Comparison of ENCODE assay signal across 8 cellular contexts in the genomic region with DNA sequence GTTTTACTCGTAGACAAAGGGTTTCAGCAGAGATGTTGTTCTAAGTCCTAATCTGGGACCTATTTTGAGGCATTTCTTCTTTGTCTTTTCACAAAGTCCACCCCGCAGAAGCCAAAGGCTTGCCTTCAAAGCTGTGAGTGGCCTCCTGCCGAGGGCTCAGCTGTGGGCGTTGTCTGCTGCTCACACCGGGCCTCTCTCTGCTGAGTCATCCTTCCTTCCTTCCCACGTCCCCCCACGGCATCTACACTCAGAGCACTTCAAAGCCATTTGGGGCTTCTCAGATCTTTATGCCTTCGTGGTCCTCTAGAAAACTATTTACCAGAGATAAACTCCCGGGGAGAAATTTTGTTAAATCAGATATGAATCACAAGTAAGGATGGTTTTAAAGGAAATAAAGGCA.
DNase-seq lines count a peak whose midpoint lies in the region; ATAC-seq and TF ChIP-seq lines count a peak whose summit lies in the region.

No MANE protein-coding gene starts in this region.

- H3K4me3 Mint-ChIP-seq in T-helper 17 cell = peak overlapping the region; percentile 50
- H3K4me3 Mint-ChIP-seq in naive thymus-derived CD4-positive, alpha-beta T cell = peak overlapping the region in 1 of 10 donors; percentile 57

- no peak overlapping the region for H3K9ac ChIP-seq in adipocyte (ENCODE audit: low read length)

- no peaks in the 10 kb centered on the region for H3K36me3 Mint-ChIP-seq in T-helper 17 cell (ENCODE audit: low read depth)
- H3K36me3 Mint-ChIP-seq in naive thymus-derived CD4-positive, alpha-beta T cell = no peaks in the 10 kb centered on the region

- H3K27me3 ChIP-seq in heart left ventricle (no peaks in the 10 kb centered on the region), adipocyte (replicated peaks; ENCODE audit: control insufficient read depth, insufficient read depth, low read length) (peaks cover under 1% of the 10 kb centered on the region)
- no peaks in the 10 kb centered on the region for H3K27me3 ChIP-seq in naive thymus-derived CD4-positive, alpha-beta T cell (ENCODE audit: control insufficient read depth in 2 of 2, insufficient read depth in 2 of 2, low read length in 2 of 2)

- H3K36me3 ChIP-seq in heart left ventricle = no peaks in the 10 kb centered on the region
- H3K36me3 ChIP-seq in adipocyte (ENCODE audit: control insufficient read depth, insufficient read depth, low read length, severe bottlenecking) = no peaks in the 10 kb centered on the region
- no peaks in the 10 kb centered on the region for H3K36me3 ChIP-seq in naive thymus-derived CD4-positive, alpha-beta T cell (ENCODE audit: control insufficient read depth in 2 of 3, insufficient read depth in 3 of 3, low read length in 3 of 3)

- no peak for TF ChIP-seq POLR2A in heart left ventricle (IDR thresholded peaks at IDR 0.05)

- ATAC-seq in heart left ventricle (peak in 3 of 4 donors; percentile 46 to 63 (median 54)), Right ventricle myocardium superior (ENCODE audit: poor library complexity) (no peak), HG03571 (IDR thresholded peaks at IDR 0.05; ENCODE audit: unreplicated experiment) (peak; percentile 28), T-helper 17 cell (peak; percentile 65)
- ATAC-seq in naive thymus-derived CD4-positive, alpha-beta T cell = peak; percentile 57

- H3K27me3 Mint-ChIP-seq in T-helper 17 cell = no peaks in the 10 kb centered on the region
- peaks cover 0 to 3% (median 0%) of the 10 kb centered on the region in 5 donors for H3K27me3 Mint-ChIP-seq in naive thymus-derived CD4-positive, alpha-beta T cell

- 33 to 53% (median 41%) methylated on average over 9 of the region's 9 CpGs for WGBS in heart left ventricle, 4 donors

- CTCF ChIA-PET in naive thymus-derived CD4-positive, alpha-beta T cell (lab: Charles Lee) = interaction anchor here (0.7 to 0.9 kb wide), 3 partner anchors 91 to 1822 kb away, joined by 3 to 4 read pairs (median 3); no protein-coding TSS in a partner anchor

- no peaks in the 10 kb centered on the region for H3K9me3 ChIP-seq in heart left ventricle
- H3K9me3 ChIP-seq in T-helper 17 cell (ENCODE audit: control insufficient read depth, low read length, poor library complexity, severe bottlenecking) = no peaks in the 10 kb centered on the region
- H3K9me3 ChIP-seq in adipocyte (ENCODE audit: control insufficient read depth, low read length) = no peaks in the 10 kb centered on the region
- no peaks in the 10 kb centered on the region for H3K9me3 ChIP-seq in naive thymus-derived CD4-positive, alpha-beta T cell (ENCODE audit: control insufficient read depth in 2 of 3, low read length in 3 of 3)

- POLR2A ChIA-PET in naive thymus-derived CD4-positive, alpha-beta T cell (lab: Charles Lee) = no interaction called here

- DNase-seq in heart left ventricle (peak in 3 of 5 donors; percentile 31 to 63 (median 62)), Right ventricle myocardium superior (no peak), T-helper 17 cell (peak; percentile 7 to 32 (median 30)), adipocyte (ENCODE audit: low read depth) (peak; percentile 77), DMS153 (lab: John Stamatoyannopoulos, UW) (no peak), cerebellum (ENCODE audit: low spot score) (no peak)
- DNase-seq in naive thymus-derived CD4-positive, alpha-beta T cell = peak in 1 of 9 donors; percentile 72

- H3K4me1 ChIP-seq in heart left ventricle = peaks cover 0 to 31% (median 2%) of the 10 kb centered on the region in 12 donors
- H3K4me1 ChIP-seq in adipocyte (ENCODE audit: control insufficient read depth, insufficient read depth, low read length) = no peaks in the 10 kb centered on the region
- peaks cover 0 to 11% of the 10 kb centered on the region in 2 donors for H3K4me1 ChIP-seq in naive thymus-derived CD4-positive, alpha-beta T cell (ENCODE audit: control insufficient read depth in 2 of 2, insufficient read depth in 2 of 2, low read length in 2 of 2)

- no peak overlapping the region for H3K4me3 ChIP-seq in heart left ventricle
- H3K4me3 ChIP-seq in adipocyte (ENCODE audit: low read length) = no peak overlapping the region
- H3K4me3 ChIP-seq in naive thymus-derived CD4-positive, alpha-beta T cell (ENCODE audit: low read length) = no peak overlapping the region

- intact Hi-C loops in heart left ventricle (cut with DNase I) = loop anchor here in 9 of 10 donors (5.0 to 10.0 kb wide), 8 partner anchors 1092 to 1825 kb away; no protein-coding TSS in a partner anchor
- intact Hi-C loops in Right ventricle myocardium superior (cut with DNase I) = loop anchor here (10.0 kb wide), 1 partner anchor 1815 kb away; no protein-coding TSS in a partner anchor
- intact Hi-C loops in naive thymus-derived CD4-positive, alpha-beta T cell (cut with micrococcal nuclease) = loop anchor here (2.0 to 10.0 kb wide), 4 partner anchors 627 to 1495 kb away; partner anchors contain the start of gene NEDD1 (in 2 of the 2)

- TF ChIP-seq CTCF in heart left ventricle (IDR thresholded peaks at IDR 0.05) = no peak

- peak overlapping the region; percentile 39 for H3K27ac Mint-ChIP-seq in T-helper 17 cell
- peak overlapping the region in 2 of 9 donors; percentile 4 to 71 for H3K27ac Mint-ChIP-seq in naive thymus-derived CD4-positive, alpha-beta T cell

- H3K4me1 Mint-ChIP-seq in T-helper 17 cell = peaks cover 16% of the 10 kb centered on the region
- peaks cover 16 to 35% (median 17%) of the 10 kb centered on the region in 7 donors for H3K4me1 Mint-ChIP-seq in naive thymus-derived CD4-positive, alpha-beta T cell

- H3K9me3 Mint-ChIP-seq in naive thymus-derived CD4-positive, alpha-beta T cell = no peaks in the 10 kb centered on the region

- H3K27ac ChIP-seq in heart left ventricle = no peak overlapping the region
- no peak overlapping the region for H3K27ac ChIP-seq in naive thymus-derived CD4-positive, alpha-beta T cell (ENCODE audit: low read depth, low read length)

Comparison
In these comparisons a context has a peak if more than half of its experiments do, and no peak if none do; other contexts are left out.
1. DNase-seq: peak in heart left ventricle (3 of 5), T-helper 17 cell (3 of 3) and adipocyte (single experiment); none in Right ventricle myocardium superior (single experiment), DMS153 (single experiment) and cerebellum (single experiment).